ENCODE assay signal across 29 cellular contexts in genomic region chr18:41948544-41949110, GRCh38. TPM values are rescaled to one million over a fixed set of nuclear protein-coding genes. Genes with fewer than 3 reads are reported as not detected.
DNase-seq lines count a peak whose midpoint lies in the region; ATAC-seq, FAIRE-seq and TF ChIP-seq lines count a peak whose summit lies in the region.
"Had no signal": no experiment of that assay in that cellular context is flagged by ENCODE, and none has a peak within 500 bp of the region (broad histone marks: within the 10 kb centered on the region; RNA-seq: fewer than 3 reads in every experiment).

No MANE protein-coding gene starts in this region.

- H2BK5ac ChIP-seq in H1 (ENCODE audit: low read depth, low read length): no peak overlapping the region

- no peak overlapping the region for H4K91ac ChIP-seq in H1 (replicated peaks; ENCODE audit: insufficient read length, low read length)

- H2BK15ac ChIP-seq in H1 (ENCODE audit: low read length): no peak overlapping the region

- H3K79me2 ChIP-seq in H1 (ENCODE audit: control insufficient read depth in 1 of 2, insufficient read depth in 2 of 2, low read length in 2 of 2): no peaks in the 10 kb centered on the region

- peaks cover 9% of the 10 kb centered on the region for H3K9me3 Mint-ChIP-seq in activated CD4-positive, alpha-beta T cell treated with anti-CD3 and anti-CD28 coated beads, Interleukin-2, amount 10 ng/mL, durations not matched to agents 24 days and 14 days
- H3K9me3 Mint-ChIP-seq in activated CD4-positive, alpha-beta memory T cell treated with anti-CD3 and anti-CD28 coated beads for 36 hours: no peaks in the 10 kb centered on the region
- H3K9me3 Mint-ChIP-seq: HFFc6 had no signal

- no peak overlapping the region for H3K9ac ChIP-seq in H1 (replicated peaks in 1 of 4; ENCODE audit: extremely low read depth in 1 of 4, low read depth in 3 of 4, low read length in 3 of 4)

- no peak for TF ChIP-seq POLR2A in H1 (IDR thresholded peaks at IDR 0.05; ENCODE audit: control extremely low read depth in 1 of 2, low read depth in 2 of 2, low read length in 2 of 2)

- H2AK5ac ChIP-seq in H1 (ENCODE audit: low read depth, low read length): no peak overlapping the region

- FAIRE-seq in D721Med (lab: Jason Lieb, UNC) (peak; percentile 78), H1 (lab: Jason Lieb, UNC) (no peak)
- FAIRE-seq: astrocyte, colon, pancreas had no signal

- H3K9me3 ChIP-seq in H1 (ENCODE audit: insufficient read depth in 2 of 2, low read depth in 1 of 2, low read length in 1 of 2) (no peaks in the 10 kb centered on the region), tibial artery (no peaks in the 10 kb centered on the region)
- H3K9me3 ChIP-seq: lower lobe of right lung, pancreas, SJSA1 had no signal

- intact Hi-C loops in activated CD4-positive, alpha-beta T cell treated with anti-CD3 and anti-CD28 coated beads, Interleukin-2, amount 10 ng/mL, durations not matched to agents 24 days and 14 days (cut with micrococcal nuclease): loop anchor here (5.0 kb wide), 1 partner anchor 41 kb away; no protein-coding TSS in a partner anchor
- intact Hi-C loops in activated CD4-positive, alpha-beta memory T cell treated with anti-CD3 and anti-CD28 coated beads for 36 hours (cut with micrococcal nuclease): no loop called here
- intact Hi-C loops in tibial artery (cut with DNase I; ENCODE audit: low total_unique reads): no loop called here

- POLR2A ChIA-PET in activated CD4-positive, alpha-beta memory T cell treated with anti-CD3 and anti-CD28 coated beads for 36 hours (lab: Charles Lee): no interaction called here
- POLR2A ChIA-PET in H1 (lab: Charles Lee; ENCODE audit: partially characterized antibody): no interaction called here

- H3K4me1 Mint-ChIP-seq in activated CD4-positive, alpha-beta T cell treated with anti-CD3 and anti-CD28 coated beads, Interleukin-2, amount 10 ng/mL, durations not matched to agents 24 days and 14 days: peaks cover 24% of the 10 kb centered on the region
- peaks cover 21% of the 10 kb centered on the region for H3K4me1 Mint-ChIP-seq in activated CD4-positive, alpha-beta memory T cell treated with anti-CD3 and anti-CD28 coated beads for 36 hours (ENCODE audit: low read depth)

- no peak overlapping the region for H2BK20ac ChIP-seq in H1 (ENCODE audit: low read length)

- H3K27ac Mint-ChIP-seq in activated CD4-positive, alpha-beta T cell treated with anti-CD3 and anti-CD28 coated beads, Interleukin-2, amount 10 ng/mL, durations not matched to agents 24 days and 14 days: peak overlapping the region; percentile 86
- peak overlapping the region; percentile 76 for H3K27ac Mint-ChIP-seq in activated CD4-positive, alpha-beta memory T cell treated with anti-CD3 and anti-CD28 coated beads for 36 hours
- H3K27ac Mint-ChIP-seq: HFFc6 had no signal

- H3K56ac ChIP-seq in H1 (replicated peaks; ENCODE audit: insufficient read length, low read depth, low read length): no peak overlapping the region

- CTCF ChIA-PET in activated CD4-positive, alpha-beta memory T cell treated with anti-CD3 and anti-CD28 coated beads for 36 hours (lab: Charles Lee): no interaction called here
- CTCF ChIA-PET in H1 (lab: Charles Lee; ENCODE audit: partially characterized antibody): no interaction called here

- no peak overlapping the region for H3K4ac ChIP-seq in H1 (replicated peaks; ENCODE audit: insufficient read length, low read depth, low read length)

- ATAC-seq in GM19035 (IDR thresholded peaks at IDR 0.05; ENCODE audit: unreplicated experiment): no peak
- ATAC-seq: lower lobe of right lung had no signal

- H2BK120ac ChIP-seq in H1 (replicated peaks; ENCODE audit: low read depth, low read length): no peak overlapping the region

- peaks cover 12% of the 10 kb centered on the region for H3K27me3 Mint-ChIP-seq in activated CD4-positive, alpha-beta T cell treated with anti-CD3 and anti-CD28 coated beads, Interleukin-2, amount 10 ng/mL, durations not matched to agents 24 days and 14 days
- peaks cover 26% of the 10 kb centered on the region for H3K27me3 Mint-ChIP-seq in activated CD4-positive, alpha-beta memory T cell treated with anti-CD3 and anti-CD28 coated beads for 36 hours

- H3K36me3 ChIP-seq in H1 (ENCODE audit: control insufficient read depth in 2 of 4, insufficient read depth in 4 of 4, low read length in 3 of 4): no peaks in the 10 kb centered on the region
- H3K36me3 ChIP-seq in tibial artery: no peaks in the 10 kb centered on the region
- H3K36me3 ChIP-seq: cardiac muscle cell, lower lobe of right lung, pancreas, SJSA1 had no signal

- no peak overlapping the region for H2BK12ac ChIP-seq in H1 (ENCODE audit: low read depth, low read length)

- no peak for TF ChIP-seq EP300 in H1 (IDR thresholded peaks at IDR 0.05; ENCODE audit: borderline replicate concordance in 1 of 2, low read depth in 2 of 2, low read length in 2 of 2)

- H3K4me1 ChIP-seq in H1 (replicated peaks in 1 of 4; ENCODE audit: control insufficient read depth in 3 of 4, insufficient read depth in 4 of 4, low read length in 3 of 4) (no peaks in the 10 kb centered on the region), tibial artery (no peaks in the 10 kb centered on the region)
- H3K4me1 ChIP-seq: lower lobe of right lung, pancreas, SJSA1 had no signal

- TF ChIP-seq CTCF in D721Med (IDR thresholded peaks at IDR 0.05; ENCODE audit: insufficient read depth, missing control alignments): no peak
- no peak for TF ChIP-seq CTCF in H1 (IDR thresholded peaks at IDR 0.05; ENCODE audit: control extremely low read depth in 1 of 3, insufficient read depth in 1 of 3, low read depth in 1 of 3, low read length in 3 of 3)
- no peak for TF ChIP-seq CTCF in tibial artery (IDR thresholded peaks at IDR 0.05)

- 89% methylated on average over 3 of the region's 3 CpGs; no CpG with 5 or more reads in 1 of the 2 experiments for WGBS in H1 (ENCODE audit: extremely low coverage in 1 of 2, insufficient coverage in 1 of 2, insufficient read length in 1 of 2, insufficient replicate concordance in 2 of 2, low coverage in 1 of 2, low lambda C conversion rate in 2 of 2, missing lambda C conversion rate in 1 of 2), 2 experiments

- no peak overlapping the region for H4K5ac ChIP-seq in H1 (ENCODE audit: insufficient read length, low read depth, low read length)

- H3K79me1 ChIP-seq in H1 (ENCODE audit: low read depth, low read length): no peaks in the 10 kb centered on the region

- TF ChIP-seq RAD21 in H1 (IDR thresholded peaks at IDR 0.05 in 1 of 2, conservative IDR thresholded peaks at IDR 0.05 in 1 of 2; ENCODE audit: low read depth in 2 of 2, low read length in 2 of 2): no peak

- no peaks in the 10 kb centered on the region for H3K36me3 Mint-ChIP-seq in activated CD4-positive, alpha-beta T cell treated with anti-CD3 and anti-CD28 coated beads, Interleukin-2, amount 10 ng/mL, durations not matched to agents 24 days and 14 days (ENCODE audit: low read depth)
- H3K36me3 Mint-ChIP-seq in activated CD4-positive, alpha-beta memory T cell treated with anti-CD3 and anti-CD28 coated beads for 36 hours: no peaks in the 10 kb centered on the region

- H3K18ac ChIP-seq in H1 (ENCODE audit: extremely low read depth, low read length): no peak overlapping the region

- H3K27me3 ChIP-seq in H1 (replicated peaks in 1 of 4; ENCODE audit: control insufficient read depth in 3 of 4, extremely low read depth in 1 of 4, insufficient read depth in 3 of 4, low read length in 3 of 4): no peaks in the 10 kb centered on the region; a peak in 1 of 7 replicates
- no peaks in the 10 kb centered on the region for H3K27me3 ChIP-seq in tibial artery
- H3K27me3 ChIP-seq: cardiac muscle cell, SJSA1 had no signal

- peak overlapping the region; percentile 61 for H3K4me3 Mint-ChIP-seq in activated CD4-positive, alpha-beta T cell treated with anti-CD3 and anti-CD28 coated beads, Interleukin-2, amount 10 ng/mL, durations not matched to agents 24 days and 14 days
- no peak overlapping the region for H3K4me3 Mint-ChIP-seq in activated CD4-positive, alpha-beta memory T cell treated with anti-CD3 and anti-CD28 coated beads for 36 hours
- H3K4me3 Mint-ChIP-seq: HFFc6 had no signal

- DNase-seq in activated CD4-positive, alpha-beta T cell treated with anti-CD3 and anti-CD28 coated beads, Interleukin-2, amount 10 ng/mL, durations not matched to agents 24 days and 14 days: no peak
- no peak for DNase-seq in activated CD4-positive, alpha-beta T cell treated with anti-CD3 and anti-CD28 coated beads for 48 hours
- DNase-seq in D721Med (ENCODE audit: insufficient read length, low spot score): no peak
- DNase-seq in activated CD4-positive, alpha-beta memory T cell treated with anti-CD3 and anti-CD28 coated beads for 36 hours: no peak
- no peak for DNase-seq in H1 (ENCODE audit: low read depth in 1 of 2, low spot score in 2 of 2)
- DNase-seq in tibial artery: no peak
- DNase-seq in NCI-H187 (lab: John Stamatoyannopoulos, UW): no peak
- DNase-seq: 8988T; DND-41; GF-D8; GOT3; HFFc6; hippocampal formation; lower lobe of right lung; NCI-H1436 treated with DMSO at 0.1 percent for 48 hours; NCI-H2107; NCI-H446; NCI-H82; pancreas; RPMI8226; stimulated activated CD4-positive, alpha-beta T cell treated with anti-CD3 and anti-CD28 coated beads, Interleukin-15, amount 100 ng/mL, for 24 hours; stimulated activated CD4-positive, alpha-beta T cell treated with anti-CD3 and anti-CD28 coated beads, Interleukin-4, amount 100 ng/mL, for 4 hours; trophoblast cell had no signal

- no peak overlapping the region for H3K4me3 ChIP-seq in H1 (ENCODE audit: extremely low read depth in 1 of 4, insufficient read depth in 2 of 4, low read depth in 3 of 4, low read length in 4 of 4)
- H3K4me3 ChIP-seq in tibial artery: no peak overlapping the region
- H3K4me3 ChIP-seq: cardiac muscle cell, lower lobe of right lung, pancreas, SJSA1 had no signal

- H3K23me2 ChIP-seq in H1 (ENCODE audit: low read depth, low read length): no peaks in the 10 kb centered on the region

- H4K20me1 ChIP-seq in H1 (replicated peaks in 1 of 2; ENCODE audit: control insufficient read depth in 1 of 2, insufficient read depth in 2 of 2, low read length in 2 of 2): no peaks in the 10 kb centered on the region

- H3K23ac ChIP-seq in H1 (ENCODE audit: insufficient read length): no peak overlapping the region

- H3K14ac ChIP-seq in H1 (ENCODE audit: insufficient read length): no peak overlapping the region

- H2AFZ ChIP-seq in H1 (ENCODE audit: low read length): peak overlapping the region; percentile 29; the same call in 1 of the 2 replicates

- no peak overlapping the region for H3K27ac ChIP-seq in H1 (ENCODE audit: low read depth, low read length)
- H3K27ac ChIP-seq in tibial artery: no peak overlapping the region
- H3K27ac ChIP-seq: C4-2B, cardiac muscle cell, lower lobe of right lung, pancreas, SJSA1 had no signal

- no peak overlapping the region for H4K8ac ChIP-seq in H1 (ENCODE audit: extremely low read depth, insufficient read depth, low read length)

- no peak overlapping the region for H3K4me2 ChIP-seq in H1 (ENCODE audit: insufficient read depth in 1 of 2, low read depth in 2 of 2, low read length in 2 of 2)

RNA-seq across cellular contexts. Expression of gene PIK3C3, which starts 6.4 kb away (rescaled TPM):
- total RNA-seq in activated CD4-positive, alpha-beta T cell treated with anti-CD3 and anti-CD28 coated beads, Interleukin-2, amount 10 ng/mL, durations not matched to agents 24 days and 14 days: 57.1 and 57.7 TPM in 2 replicates
- 10 to 100 TPM; 46.8 to 49.5 TPM for total RNA-seq in activated CD4-positive, alpha-beta memory T cell treated with anti-CD3 and anti-CD28 coated beads for 36 hours
- total RNA-seq in H1 (2021; fragmentation: NEBNext Ultra II Directional; extraction: Animal tissue kit (Norgen Biotek cat#: 25700)): 47.4 and 51.4 TPM in 2 replicates
- polyA plus RNA-seq in H1 (2011; rRNA removed): 10.2 and 15.3 TPM in 2 replicates
- polyA plus RNA-seq in H1 (2011; cell fraction: cytosol; rRNA removed): 25.2 TPM
- 12.7 TPM for polyA plus RNA-seq in H1 (2011; cell fraction: nucleus; rRNA removed)
- 24.3 to 38.4 TPM (median 31.1 TPM) in 4 replicates for polyA plus RNA-seq in H1 (2012, experiment 1 of 2)
- polyA plus RNA-seq in H1 (2012, experiment 2 of 2): 1.8 TPM
- polyA plus RNA-seq in H1 (2013, experiment 1 of 2): 21.1 TPM
- polyA plus RNA-seq in H1 (2013, experiment 2 of 2): 21.8 TPM
- polyA minus RNA-seq in H1 (2011; rRNA and poly(A)+ RNA removed): 45.7 and 90.8 TPM in 2 replicates
- 16.9 TPM for polyA minus RNA-seq in H1 (2011; cell fraction: cytosol; rRNA and poly(A)+ RNA removed)
- 83.3 TPM for polyA minus RNA-seq in H1 (2011; cell fraction: nucleus; rRNA and poly(A)+ RNA removed)
